In the genomic region with DNA sequence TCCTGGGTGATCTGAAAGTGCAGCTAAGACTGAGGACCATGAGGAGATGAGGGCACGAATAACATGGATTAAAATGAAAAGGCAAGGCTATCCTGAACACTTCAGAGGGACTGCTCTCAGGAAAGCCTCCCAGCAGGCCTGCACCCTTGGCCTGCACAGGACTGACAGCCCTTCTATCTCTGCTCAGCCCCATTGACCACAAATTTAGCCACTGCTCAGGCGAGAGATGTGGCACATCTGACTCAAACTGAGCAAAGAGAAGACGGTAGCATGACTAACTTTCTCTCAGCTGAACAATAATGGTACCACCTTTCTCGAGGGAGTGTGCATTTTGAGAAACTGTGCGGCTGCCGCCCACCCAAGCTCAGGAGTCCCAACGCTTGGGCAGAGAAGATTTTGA, we compare ENCODE assay signal across 11 cellular contexts.
A peak's percentile ranks its signal among the peaks of the same experiment; 100 is the strongest.
DNase-seq lines count a peak whose midpoint lies in the region; ATAC-seq and TF ChIP-seq lines count a peak whose summit lies in the region.
"Had no signal": no experiment of that assay in that cellular context is flagged by ENCODE, and none has a peak within 500 bp of the region (broad histone marks: within the 10 kb centered on the region; RNA-seq: fewer than 3 reads in every experiment).

No MANE protein-coding gene starts in this region.

- no peak overlapping the region for H3K4me2 ChIP-seq in GM23248 (ENCODE audit: unreplicated experiment)

- peak; percentile 66 for DNase-seq in stimulated activated CD4-positive, alpha-beta T cell treated with anti-CD3 and anti-CD28 coated beads, Interleukin-1b, Interleukin-23, amount 100 ng/mL, for 48 hours
- DNase-seq in stimulated activated CD4-positive, alpha-beta T cell treated with anti-CD3 and anti-CD28 coated beads, Interleukin-2, amount 100 ng/mL, for 24 hours, result no peak
- DNase-seq in GM23248 (peak; percentile 3), psoas muscle (no peak), lower leg skin (ENCODE audit: low spot score in 2 of 2) (no peak), NCI-H2029 (lab: John Stamatoyannopoulos, UW) (no peak), LoVo (ENCODE audit: low spot score) (no peak)
- DNase-seq: AML-193, IMR-90, left ventricle myocardium superior had no signal

- H3K4me1 ChIP-seq in GM23248 (ENCODE audit: insufficient read depth) (peaks cover 16% of the 10 kb centered on the region), psoas muscle (no peaks in the 10 kb centered on the region)

- H3F3A ChIP-seq in GM23248 (ENCODE audit: insufficient read depth), result peaks cover 25% of the 10 kb centered on the region

- no peak overlapping the region for H3K27ac ChIP-seq in GM23248
- no peak overlapping the region for H3K27ac ChIP-seq in psoas muscle

- TF ChIP-seq CTCF in psoas muscle (IDR thresholded peaks at IDR 0.05) (no peak), lower leg skin (IDR thresholded peaks at IDR 0.05) (no peak)

- intact Hi-C loops in psoas muscle (cut with DNase I), result loop anchor here (5.0 to 10.0 kb wide), 4 partner anchors 349 to 1309 kb away; partner anchors contain the start of gene STXBP5 (in 1 of the 2)
- intact Hi-C loops in lower leg skin (cut with DNase I; ENCODE audit: low total_unique reads), result no loop called here

- no peaks in the 10 kb centered on the region for H3K9me3 ChIP-seq in GM23248 (ENCODE audit: low read depth)
- H3K9me3 ChIP-seq in psoas muscle, result no peaks in the 10 kb centered on the region

- H3K9me2 ChIP-seq in GM23248 (ENCODE audit: insufficient read depth), result no peaks in the 10 kb centered on the region

- 91% methylated on average over 7 of the region's 7 CpGs for whole genome bisulfite sequencing in GM23248 (ENCODE audit: low coverage in 1 of 2, low lambda C conversion rate in 2 of 2, missing lambda C conversion rate in 2 of 2), 2 experiments
- WGBS in psoas muscle, 3 donors, result 89 to 95% (median 95%) methylated on average over 7 of the region's 7 CpGs
- WGBS in lower leg skin, 2 donors, result 93% methylated on average over 7 of the region's 7 CpGs

- H3K4me3 ChIP-seq in GM23248 (no peak overlapping the region), psoas muscle (no peak overlapping the region), lower leg skin (ENCODE audit: low read depth, poor library complexity, severe bottlenecking) (no peak overlapping the region)

- H3K9ac ChIP-seq in GM23248, result no peak overlapping the region

- H3K36me3 ChIP-seq in GM23248 (ENCODE audit: low read depth), result no peaks in the 10 kb centered on the region
- no peaks in the 10 kb centered on the region for H3K36me3 ChIP-seq in psoas muscle (ENCODE audit: insufficient read depth in 1 of 2, low read depth in 1 of 2)

- H4K20me1 ChIP-seq in GM23248 (ENCODE audit: insufficient read depth), result no peaks in the 10 kb centered on the region

- H3K27me3 ChIP-seq in GM23248 (replicated peaks; ENCODE audit: insufficient read depth) (no peaks in the 10 kb centered on the region), psoas muscle (ENCODE audit: insufficient read depth in 3 of 3, low read length in 2 of 3) (no peaks in the 10 kb centered on the region)

- in situ Hi-C loops in GM23248 (cut with MboI), result loop anchor here (25.0 kb wide), 1 partner anchor 1306 kb away; no protein-coding TSS in a partner anchor

- TF ChIP-seq POLR2A in lower leg skin (IDR thresholded peaks at IDR 0.05), result no peak

- no peak overlapping the region for H2AFZ ChIP-seq in GM23248

- ATAC-seq in HG03457 (IDR thresholded peaks at IDR 0.05; ENCODE audit: unreplicated experiment) (peak; percentile 37), psoas muscle (no peak)
- ATAC-seq: left ventricle myocardium superior had no signal

- no peaks in the 10 kb centered on the region for H3K79me2 ChIP-seq in GM23248 (ENCODE audit: insufficient read depth)

Comparison
In these comparisons a context has a peak if more than half of its experiments do, and no peak if none do; other contexts are left out.
1. DNase-seq: peak in stimulated activated CD4-positive, alpha-beta T cell treated with anti-CD3 and anti-CD28 coated beads, Interleukin-1b, Interleukin-23, amount 100 ng/mL, for 48 hours (single experiment) and GM23248 (single experiment); none in stimulated activated CD4-positive, alpha-beta T cell treated with anti-CD3 and anti-CD28 coated beads, Interleukin-2, amount 100 ng/mL, for 24 hours (0 of 2), psoas muscle (0 of 2), lower leg skin (0 of 2), NCI-H2029 (single experiment) and LoVo (single experiment).